ENCODE assay signal across 8 cellular contexts in genomic region chr11:88175004-88175706, GRCh38. TPM values are rescaled to one million over a fixed set of nuclear protein-coding genes. Genes with fewer than 3 reads are reported as not detected.
DNase-seq lines count a peak whose midpoint lies in the region; ATAC-seq and TF ChIP-seq lines count a peak whose summit lies in the region.

Gene RAB38, minus strand, starts transcription at chr11:88175443. Its CDS starts 59 bp downstream, at chr11:88175384.

- peak within 1 kb of the TSS; percentile 88 for H3K27ac Mint-ChIP-seq in stimulated activated naive B cell treated with anti-CD40 and anti-IgM and Interleukin-4, amounts not matched to agents 10 μg/mL and 1 μg/mL and 100 μg/mL, for 72 hours

- H3K36me3 ChIP-seq in SK-N-MC (ENCODE audit: insufficient read depth, low read length), result no peaks in the 10 kb centered on the region

- H3K4me3 Mint-ChIP-seq in stimulated activated naive B cell treated with anti-CD40 and anti-IgM and Interleukin-4, amounts not matched to agents 10 μg/mL and 1 μg/mL and 100 μg/mL, for 72 hours, result peak within 1 kb of the TSS; percentile 79 to 81

- TF ChIP-seq CTCF in coronary artery (IDR thresholded peaks at IDR 0.05), result no peak

- no peaks in the 10 kb centered on the region for H3K9me3 Mint-ChIP-seq in stimulated activated naive B cell treated with anti-CD40 and anti-IgM and Interleukin-4, amounts not matched to agents 10 μg/mL and 1 μg/mL and 100 μg/mL, for 72 hours

- H3K27ac ChIP-seq in SK-N-MC (no peak within 1 kb of the TSS), coronary artery (peak within 1 kb of the TSS; percentile 64 to 80)

- no peak within 1 kb of the TSS for H3K9ac ChIP-seq in SK-N-MC (ENCODE audit: insufficient read length)

- peaks cover 8 to 29% of the 10 kb centered on the region in 2 donors for H3K4me1 Mint-ChIP-seq in stimulated activated naive B cell treated with anti-CD40 and anti-IgM and Interleukin-4, amounts not matched to agents 10 μg/mL and 1 μg/mL and 100 μg/mL, for 72 hours

- ATAC-seq in HG02884 (IDR thresholded peaks at IDR 0.05; ENCODE audit: unreplicated experiment), result peak; percentile 37
- ATAC-seq in stimulated activated naive B cell treated with anti-CD40 and anti-IgM and Interleukin-4, amounts not matched to agents 10 μg/mL and 1 μg/mL and 100 μg/mL, for 72 hours (replicated peaks), result peak; percentile 65 to 66

- no peaks in the 10 kb centered on the region for H3K36me3 Mint-ChIP-seq in stimulated activated naive B cell treated with anti-CD40 and anti-IgM and Interleukin-4, amounts not matched to agents 10 μg/mL and 1 μg/mL and 100 μg/mL, for 72 hours

- peak; percentile 53 for DNase-seq in activated CD4-positive, alpha-beta T cell treated with anti-CD3 and anti-CD28 coated beads for 48 hours
- no peak for DNase-seq in activated CD4-positive, alpha-beta T cell treated with anti-CD3 and anti-CD28 coated beads, Interleukin-2, amount 50 U/mL, for 1 hour
- DNase-seq in SK-N-MC (ENCODE audit: low read depth, low spot score) (no peak), coronary artery (ENCODE audit: low spot score) (no peak), lung microvascular endothelial cell (ENCODE audit: low read depth in 2 of 2) (peak; percentile 33 to 41), OCI-M2 (lab: John Stamatoyannopoulos, UW; ENCODE audit: unreplicated experiment) (no peak)
- DNase-seq in stimulated activated naive B cell treated with anti-CD40 and anti-IgM and Interleukin-4, amounts not matched to agents 10 μg/mL and 1 μg/mL and 100 μg/mL, for 72 hours, result peak; percentile 24

- H3K4me3 ChIP-seq in SK-N-MC (peak within 1 kb of the TSS; percentile 36; the same call in 1 of the 2 replicates), coronary artery (peak within 1 kb of the TSS; percentile 87)

- no peaks in the 10 kb centered on the region for H3K9me3 ChIP-seq in SK-N-MC (ENCODE audit: low read depth, low read length)

- H3K27me3 Mint-ChIP-seq in stimulated activated naive B cell treated with anti-CD40 and anti-IgM and Interleukin-4, amounts not matched to agents 10 μg/mL and 1 μg/mL and 100 μg/mL, for 72 hours, result peaks cover 0 to 14% of the 10 kb centered on the region in 2 donors

RNA-seq across cellular contexts. Expression of gene RAB38, which starts in this region (rescaled TPM):
- 0.60 and 0.65 TPM in 2 replicates for total RNA-seq in lung microvascular endothelial cell

Comparison
In these comparisons a context has a peak if more than half of its experiments do, and no peak if none do; other contexts are left out.
1. DNase-seq: peak in activated CD4-positive, alpha-beta T cell treated with anti-CD3 and anti-CD28 coated beads for 48 hours (single experiment) and stimulated activated naive B cell treated with anti-CD40 and anti-IgM and Interleukin-4, amounts not matched to agents 10 μg/mL and 1 μg/mL and 100 μg/mL, for 72 hours (single experiment); none in activated CD4-positive, alpha-beta T cell treated with anti-CD3 and anti-CD28 coated beads, Interleukin-2, amount 50 U/mL, for 1 hour (single experiment), SK-N-MC (single experiment), coronary artery (single experiment) and OCI-M2 (single experiment).
2. Peak in DNase-seq in lung microvascular endothelial cell; RNA of the gene not detected or under 1 TPM.